Comparison of ENCODE assay signal across 1 cellular context in genomic region chr22:45296628-45297297, GRCh38.
TF ChIP-seq lines count a peak whose summit lies in the region.

No MANE protein-coding gene starts in this region.

TF ChIP-seq in GM23338, 12 proteins besides CTCF, POLR2A, EP300 and RAD21 (continued from another document):
- TF ChIP-seq, protein P1, sequence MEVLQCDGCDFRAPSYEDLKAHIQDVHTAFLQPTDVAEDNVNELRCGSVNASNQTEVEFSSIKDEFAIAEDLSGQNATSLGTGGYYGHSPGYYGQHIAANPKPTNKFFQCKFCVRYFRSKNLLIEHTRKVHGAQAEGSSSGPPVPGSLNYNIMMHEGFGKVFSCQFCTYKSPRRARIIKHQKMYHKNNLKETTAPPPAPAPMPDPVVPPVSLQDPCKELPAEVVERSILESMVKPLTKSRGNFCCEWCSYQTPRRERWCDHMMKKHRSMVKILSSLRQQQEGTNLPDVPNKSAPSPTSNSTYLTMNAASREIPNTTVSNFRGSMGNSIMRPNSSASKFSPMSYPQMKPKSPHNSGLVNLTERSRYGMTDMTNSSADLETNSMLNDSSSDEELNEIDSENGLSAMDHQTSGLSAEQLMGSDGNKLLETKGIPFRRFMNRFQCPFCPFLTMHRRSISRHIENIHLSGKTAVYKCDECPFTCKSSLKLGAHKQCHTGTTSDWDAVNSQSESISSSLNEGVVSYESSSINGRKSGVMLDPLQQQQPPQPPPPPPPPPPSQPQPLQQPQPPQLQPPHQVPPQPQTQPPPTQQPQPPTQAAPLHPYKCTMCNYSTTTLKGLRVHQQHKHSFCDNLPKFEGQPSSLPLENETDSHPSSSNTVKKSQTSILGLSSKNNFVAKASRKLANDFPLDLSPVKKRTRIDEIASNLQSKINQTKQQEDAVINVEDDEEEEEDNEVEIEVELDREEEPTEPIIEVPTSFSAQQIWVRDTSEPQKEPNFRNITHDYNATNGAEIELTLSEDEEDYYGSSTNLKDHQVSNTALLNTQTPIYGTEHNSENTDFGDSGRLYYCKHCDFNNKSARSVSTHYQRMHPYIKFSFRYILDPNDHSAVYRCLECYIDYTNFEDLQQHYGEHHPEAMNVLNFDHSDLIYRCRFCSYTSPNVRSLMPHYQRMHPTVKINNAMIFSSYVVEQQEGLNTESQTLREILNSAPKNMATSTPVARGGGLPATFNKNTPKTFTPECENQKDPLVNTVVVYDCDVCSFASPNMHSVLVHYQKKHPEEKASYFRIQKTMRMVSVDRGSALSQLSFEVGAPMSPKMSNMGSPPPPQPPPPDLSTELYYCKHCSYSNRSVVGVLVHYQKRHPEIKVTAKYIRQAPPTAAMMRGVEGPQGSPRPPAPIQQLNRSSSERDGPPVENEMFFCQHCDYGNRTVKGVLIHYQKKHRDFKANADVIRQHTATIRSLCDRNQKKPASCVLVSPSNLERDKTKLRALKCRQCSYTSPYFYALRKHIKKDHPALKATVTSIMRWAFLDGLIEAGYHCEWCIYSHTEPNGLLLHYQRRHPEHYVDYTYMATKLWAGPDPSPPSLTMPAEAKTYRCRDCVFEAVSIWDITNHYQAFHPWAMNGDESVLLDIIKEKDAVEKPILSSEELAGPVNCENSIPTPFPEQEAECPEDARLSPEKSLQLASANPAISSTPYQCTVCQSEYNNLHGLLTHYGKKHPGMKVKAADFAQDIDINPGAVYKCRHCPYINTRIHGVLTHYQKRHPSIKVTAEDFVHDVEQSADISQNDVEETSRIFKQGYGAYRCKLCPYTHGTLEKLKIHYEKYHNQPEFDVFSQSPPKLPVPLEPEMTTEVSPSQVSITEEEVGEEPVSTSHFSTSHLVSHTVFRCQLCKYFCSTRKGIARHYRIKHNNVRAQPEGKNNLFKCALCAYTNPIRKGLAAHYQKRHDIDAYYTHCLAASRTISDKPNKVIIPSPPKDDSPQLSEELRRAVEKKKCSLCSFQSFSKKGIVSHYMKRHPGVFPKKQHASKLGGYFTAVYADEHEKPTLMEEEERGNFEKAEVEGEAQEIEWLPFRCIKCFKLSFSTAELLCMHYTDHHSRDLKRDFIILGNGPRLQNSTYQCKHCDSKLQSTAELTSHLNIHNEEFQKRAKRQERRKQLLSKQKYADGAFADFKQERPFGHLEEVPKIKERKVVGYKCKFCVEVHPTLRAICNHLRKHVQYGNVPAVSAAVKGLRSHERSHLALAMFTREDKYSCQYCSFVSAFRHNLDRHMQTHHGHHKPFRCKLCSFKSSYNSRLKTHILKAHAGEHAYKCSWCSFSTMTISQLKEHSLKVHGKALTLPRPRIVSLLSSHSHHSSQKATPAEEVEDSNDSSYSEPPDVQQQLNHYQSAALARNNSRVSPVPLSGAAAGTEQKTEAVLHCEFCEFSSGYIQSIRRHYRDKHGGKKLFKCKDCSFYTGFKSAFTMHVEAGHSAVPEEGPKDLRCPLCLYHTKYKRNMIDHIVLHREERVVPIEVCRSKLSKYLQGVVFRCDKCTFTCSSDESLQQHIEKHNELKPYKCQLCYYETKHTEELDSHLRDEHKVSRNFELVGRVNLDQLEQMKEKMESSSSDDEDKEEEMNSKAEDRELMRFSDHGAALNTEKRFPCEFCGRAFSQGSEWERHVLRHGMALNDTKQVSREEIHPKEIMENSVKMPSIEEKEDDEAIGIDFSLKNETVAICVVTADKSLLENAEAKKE (CRISPR knock-in tag; IDR thresholded peaks at IDR 0.05) = no peak
- TF ChIP-seq POLR2AphosphoS5 (IDR thresholded peaks at IDR 0.05; ENCODE audit: low read depth) (no peak), JUNB (IDR thresholded peaks at IDR 0.05; ENCODE audit: unreplicated experiment) (no peak), STAT1 (IDR thresholded peaks at IDR 0.05; ENCODE audit: unreplicated experiment) (no peak), CREB1 (CRISPR knock-in tag; IDR thresholded peaks at IDR 0.05; ENCODE audit: low read depth) (no peak)
